ENCODE assay signal across 16 cellular contexts in the genomic region with DNA sequence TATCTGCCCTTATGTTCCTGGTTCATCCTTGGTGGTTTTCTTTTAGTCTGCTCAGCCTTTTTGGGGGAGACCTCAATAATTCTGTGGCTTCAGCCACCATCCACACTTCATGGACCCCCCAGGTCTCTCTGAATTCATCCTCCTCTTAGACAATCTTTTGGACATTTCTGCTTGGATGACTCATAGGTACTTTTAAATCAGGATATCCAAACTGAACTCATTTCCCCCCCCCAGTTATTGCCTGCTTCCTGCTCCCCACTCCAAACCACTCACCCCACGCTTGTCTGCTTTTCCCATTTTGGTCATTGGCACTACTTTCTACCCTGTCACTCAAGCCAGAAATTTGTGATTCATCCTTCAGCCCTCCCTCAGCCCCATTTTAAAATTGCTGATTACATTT.
A peak's percentile ranks its signal among the peaks of the same experiment; 100 is the strongest.
DNase-seq lines count a peak whose midpoint lies in the region; ATAC-seq, FAIRE-seq and TF ChIP-seq lines count a peak whose summit lies in the region.
"Had no signal": no experiment of that assay in that cellular context is flagged by ENCODE, and none has a peak within 500 bp of the region (broad histone marks: within the 10 kb centered on the region; RNA-seq: fewer than 3 reads in every experiment).

No MANE protein-coding gene starts in this region.

- CTCF ChIA-PET in MCF 10A (lab: Yijun Ruan, JAX), result no interaction called here
- CTCF ChIA-PET in activated CD4-positive, alpha-beta T cell treated with anti-CD3 and anti-CD28 coated beads, Interleukin-2, amount 10 ng/mL, durations not matched to agents 7 days and 5 days (lab: Charles Lee), result no interaction called here

- H3K27ac ChIP-seq in breast epithelium, result peak overlapping the region in 1 of 2 donors; percentile 71
- H3K27ac ChIP-seq in body of pancreas, result no peak overlapping the region
- peak overlapping the region in 3 of 4 donors; percentile 8 to 32 (median 19) for H3K27ac ChIP-seq in upper lobe of left lung
- no peak overlapping the region for H3K27ac ChIP-seq in neural progenitor cell
- no peak overlapping the region for H3K27ac ChIP-seq in kidney (ENCODE audit: low read depth in 2 of 2, low read length in 2 of 2)
- H3K27ac ChIP-seq: dorsolateral prefrontal cortex, hepatocyte had no signal

- H3K27me3 ChIP-seq in breast epithelium, result no peaks in the 10 kb centered on the region
- H3K27me3 ChIP-seq in body of pancreas, result no peaks in the 10 kb centered on the region
- no peaks in the 10 kb centered on the region for H3K27me3 ChIP-seq in upper lobe of left lung
- no peaks in the 10 kb centered on the region for H3K27me3 ChIP-seq in neural progenitor cell
- H3K27me3 ChIP-seq: dorsolateral prefrontal cortex, hepatocyte had no signal

- no peaks in the 10 kb centered on the region for H3K9me3 ChIP-seq in breast epithelium
- no peaks in the 10 kb centered on the region for H3K9me3 ChIP-seq in body of pancreas
- no peaks in the 10 kb centered on the region for H3K9me3 ChIP-seq in upper lobe of left lung
- no peaks in the 10 kb centered on the region for H3K9me3 ChIP-seq in neural progenitor cell (ENCODE audit: low read depth)
- H3K9me3 ChIP-seq in kidney (ENCODE audit: control insufficient read depth in 1 of 2, low read length in 2 of 2), result no peaks in the 10 kb centered on the region

- peaks cover 24% of the 10 kb centered on the region for H3K36me3 Mint-ChIP-seq in MCF 10A (ENCODE audit: insufficient read depth, unreplicated experiment)
- H3K36me3 Mint-ChIP-seq in neural progenitor cell, result peaks cover 19% of the 10 kb centered on the region
- no peaks in the 10 kb centered on the region for H3K36me3 Mint-ChIP-seq in activated CD4-positive, alpha-beta T cell treated with anti-CD3 and anti-CD28 coated beads, Interleukin-2, amount 10 ng/mL, durations not matched to agents 7 days and 5 days (ENCODE audit: low read depth)

- H3F3A ChIP-seq in neural progenitor cell (ENCODE audit: low read depth), result no peaks in the 10 kb centered on the region

- DNase-seq in MCF 10A (ENCODE audit: unreplicated experiment) (no peak), breast epithelium (ENCODE audit: low spot score in 2 of 2) (no peak), body of pancreas (no peak), kidney tubule cell (ENCODE audit: low spot score) (peak; percentile 55), upper lobe of left lung (no peak), neural progenitor cell (ENCODE audit: low spot score) (no peak), kidney (no peak)
- no peak for DNase-seq in activated CD4-positive, alpha-beta T cell treated with anti-CD3 and anti-CD28 coated beads, Interleukin-2, amount 10 ng/mL, durations not matched to agents 7 days and 5 days
- DNase-seq: activated CD4-positive, alpha-beta T cell treated with anti-CD3 and anti-CD28 coated beads, Interleukin-2, amount 50 U/mL, for 4 hours; DMS79 treated with DMSO at 0.1 percent for 48 hours; dorsolateral prefrontal cortex; MM.1S; NCI-H748 treated with DMSO at 0.1 percent for 48 hours; retina had no signal

- no peak for TF ChIP-seq EP300 in upper lobe of left lung (IDR thresholded peaks at IDR 0.05)

- no TSS peak for BruUV-seq in MCF 10A (replicated peaks; lab: Mats Ljungman, UMichigan)

- H3K4me1 ChIP-seq in breast epithelium, result peaks cover 0 to 4% of the 10 kb centered on the region in 2 donors
- peaks cover 42% of the 10 kb centered on the region for H3K4me1 ChIP-seq in body of pancreas
- peaks cover 35 to 52% (median 42%) of the 10 kb centered on the region in 4 donors for H3K4me1 ChIP-seq in upper lobe of left lung
- H3K4me1 ChIP-seq in neural progenitor cell, result peaks cover 6% of the 10 kb centered on the region
- peaks cover 6 to 10% of the 10 kb centered on the region in 2 donors for H3K4me1 ChIP-seq in kidney (ENCODE audit: control insufficient read depth in 1 of 2, insufficient read depth in 1 of 2, low read depth in 1 of 2, low read length in 2 of 2)

- H3K9me3 Mint-ChIP-seq in MCF 10A (ENCODE audit: unreplicated experiment) (no peaks in the 10 kb centered on the region), neural progenitor cell (peaks cover 12% of the 10 kb centered on the region)
- H3K9me3 Mint-ChIP-seq in activated CD4-positive, alpha-beta T cell treated with anti-CD3 and anti-CD28 coated beads, Interleukin-2, amount 10 ng/mL, durations not matched to agents 7 days and 5 days, result peaks cover under 1% of the 10 kb centered on the region

- intact Hi-C loops in MCF 10A (cut with micrococcal nuclease), result no loop called here
- intact Hi-C loops in breast epithelium (cut with DNase I; ENCODE audit: low total_unique reads), result no loop called here
- intact Hi-C loops in body of pancreas (cut with DNase I), result no loop called here
- intact Hi-C loops in kidney (cut with DNase I), result no loop called here

- no peak overlapping the region for H3K9ac ChIP-seq in neural progenitor cell
- no peak overlapping the region for H3K9ac ChIP-seq in kidney (ENCODE audit: low read length in 2 of 2)

- H3K4me3 Mint-ChIP-seq in MCF 10A (ENCODE audit: unreplicated experiment), result peak overlapping the region; percentile 14
- H3K4me3 Mint-ChIP-seq in neural progenitor cell, result no peak overlapping the region
- no peak overlapping the region for H3K4me3 Mint-ChIP-seq in activated CD4-positive, alpha-beta T cell treated with anti-CD3 and anti-CD28 coated beads, Interleukin-2, amount 10 ng/mL, durations not matched to agents 7 days and 5 days

- H3K27me3 Mint-ChIP-seq in MCF 10A (ENCODE audit: insufficient read depth, unreplicated experiment), result no peaks in the 10 kb centered on the region
- H3K27me3 Mint-ChIP-seq in neural progenitor cell (ENCODE audit: insufficient read depth, low read depth), result peaks cover 2% of the 10 kb centered on the region
- no peaks in the 10 kb centered on the region for H3K27me3 Mint-ChIP-seq in activated CD4-positive, alpha-beta T cell treated with anti-CD3 and anti-CD28 coated beads, Interleukin-2, amount 10 ng/mL, durations not matched to agents 7 days and 5 days

- H3K36me3 ChIP-seq in breast epithelium, result no peaks in the 10 kb centered on the region
- H3K36me3 ChIP-seq in body of pancreas (replicated peaks in 1 of 2; ENCODE audit: insufficient read depth in 1 of 2, low read depth in 2 of 2), result no peaks in the 10 kb centered on the region
- H3K36me3 ChIP-seq in upper lobe of left lung, result no peaks in the 10 kb centered on the region
- H3K36me3 ChIP-seq in neural progenitor cell, result no peaks in the 10 kb centered on the region
- H3K36me3 ChIP-seq in kidney (ENCODE audit: control insufficient read depth in 1 of 2, insufficient read depth in 2 of 2, low read length in 2 of 2), result no peaks in the 10 kb centered on the region

- no peak for FAIRE-seq in kidney (lab: Jason Lieb, UNC)
- FAIRE-seq: A204.1 had no signal

- no peak overlapping the region for H3K4me3 ChIP-seq in breast epithelium
- no peak overlapping the region for H3K4me3 ChIP-seq in body of pancreas
- H3K4me3 ChIP-seq in upper lobe of left lung, result no peak overlapping the region
- no peak overlapping the region for H3K4me3 ChIP-seq in neural progenitor cell
- H3K4me3 ChIP-seq in kidney (ENCODE audit: low read length in 2 of 2), result no peak overlapping the region
- H3K4me3 ChIP-seq: dorsolateral prefrontal cortex, hepatocyte had no signal

- 68 to 82% methylated on average over 1 of the region's 1 CpG for WGBS in body of pancreas, 2 donors
- 5 to 33% methylated on average over 1 of the region's 1 CpG for WGBS in upper lobe of left lung, 2 donors

- no peak overlapping the region for H3K4me2 ChIP-seq in neural progenitor cell
- H3K4me2 ChIP-seq: hepatocyte had no signal

- POLR2A ChIA-PET in MCF 10A (lab: Yijun Ruan, JAX), result interaction anchor here (1.6 to 1.7 kb wide), 2 partner anchors 26 to 78 kb away, joined by 5 to 10 read pairs; partner anchors contain the start of gene TANC1
- POLR2A ChIA-PET in activated CD4-positive, alpha-beta T cell treated with anti-CD3 and anti-CD28 coated beads, Interleukin-2, amount 10 ng/mL, durations not matched to agents 7 days and 5 days (lab: Charles Lee), result no interaction called here

- H2AFZ ChIP-seq in neural progenitor cell (replicated peaks), result no peak overlapping the region
- H2AFZ ChIP-seq: hepatocyte had no signal

- H4K20me1 ChIP-seq in neural progenitor cell (ENCODE audit: low read depth), result no peaks in the 10 kb centered on the region

- TF ChIP-seq POLR2A in breast epithelium (IDR thresholded peaks at IDR 0.05) (no peak), body of pancreas (IDR thresholded peaks at IDR 0.05) (no peak), upper lobe of left lung (IDR thresholded peaks at IDR 0.05) (no peak)

- ATAC-seq in body of pancreas (peak; percentile 18), upper lobe of left lung (ENCODE audit: low FRiP score in 2 of 2) (peak in 1 of 2 donors; percentile 28)

- no peaks in the 10 kb centered on the region for H3K79me2 ChIP-seq in neural progenitor cell (ENCODE audit: low read depth)

- H3K4me1 Mint-ChIP-seq in MCF 10A (ENCODE audit: insufficient read depth, unreplicated experiment) (peaks cover 53% of the 10 kb centered on the region), neural progenitor cell (peaks cover 24% of the 10 kb centered on the region)
- H3K4me1 Mint-ChIP-seq in activated CD4-positive, alpha-beta T cell treated with anti-CD3 and anti-CD28 coated beads, Interleukin-2, amount 10 ng/mL, durations not matched to agents 7 days and 5 days, result no peaks in the 10 kb centered on the region

- H3K27ac Mint-ChIP-seq in MCF 10A (ENCODE audit: low read depth, unreplicated experiment), result peak overlapping the region; percentile 2
- H3K27ac Mint-ChIP-seq in neural progenitor cell, result no peak overlapping the region
- H3K27ac Mint-ChIP-seq in activated CD4-positive, alpha-beta T cell treated with anti-CD3 and anti-CD28 coated beads, Interleukin-2, amount 10 ng/mL, durations not matched to agents 7 days and 5 days, result no peak overlapping the region

- TF ChIP-seq CTCF in MCF 10A (IDR thresholded peaks at IDR 0.05; ENCODE audit: unreplicated experiment), result no peak
- TF ChIP-seq CTCF in breast epithelium (IDR thresholded peaks at IDR 0.05), result no peak
- no peak for TF ChIP-seq CTCF in body of pancreas (IDR thresholded peaks at IDR 0.05)
- TF ChIP-seq CTCF in upper lobe of left lung (IDR thresholded peaks at IDR 0.05), result no peak
- TF ChIP-seq CTCF in neural progenitor cell (IDR thresholded peaks at IDR 0.05), result no peak
- TF ChIP-seq CTCF in kidney (IDR thresholded peaks at IDR 0.05; ENCODE audit: borderline replicate concordance, extremely low read depth, insufficient read depth), result no peak

Comparison
In these comparisons a context has a peak if more than half of its experiments do, and no peak if none do; other contexts are left out.
1. H3K27ac ChIP-seq: peak in upper lobe of left lung (3 of 4); none in body of pancreas (0 of 4), neural progenitor cell (single experiment) and kidney (0 of 2).